In the genomic region with DNA sequence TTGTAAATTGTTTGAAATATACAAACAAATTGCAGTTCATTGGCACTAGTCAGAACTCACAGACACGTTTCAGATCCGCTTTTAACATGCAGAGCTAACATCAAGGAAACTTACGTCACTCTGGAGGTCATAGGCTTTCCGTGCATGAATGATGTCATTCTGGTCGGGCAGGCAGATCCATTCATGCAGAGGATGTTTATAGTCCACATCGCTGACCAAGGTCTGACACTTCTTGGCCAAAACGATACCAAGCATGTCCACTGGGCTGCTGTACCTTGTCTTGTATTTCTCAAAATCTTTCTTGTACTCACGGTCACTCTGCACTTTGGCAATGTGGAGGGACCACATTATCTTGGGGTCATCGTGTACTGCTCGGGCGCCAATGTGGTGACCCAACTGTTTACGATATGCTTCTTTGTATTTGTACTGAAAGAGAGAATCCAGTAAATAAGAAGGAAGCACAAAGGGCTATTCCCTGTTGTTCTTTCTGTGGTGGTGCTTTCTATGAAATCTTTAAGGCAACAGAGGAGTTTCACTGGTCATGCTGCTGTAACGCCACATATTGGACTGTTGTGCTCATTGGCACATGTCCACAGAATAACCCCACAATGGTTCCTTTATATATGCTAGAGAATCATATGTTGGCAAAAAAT, we compare ENCODE assay signal across 1 cellular context.
TF ChIP-seq lines count a peak whose summit lies in the region.

No MANE protein-coding gene starts in this region.

TF ChIP-seq in endothelial cell of umbilical vein, 7 proteins besides CTCF, POLR2A, EP300 and RAD21 (continued from another document):
- TF ChIP-seq FOS (IDR thresholded peaks at IDR 0.05; ENCODE audit: borderline replicate concordance, insufficient read depth, low read length) (peak; percentile 80), MYC (IDR thresholded peaks at IDR 0.05; ENCODE audit: low read depth, low read length) (no peak), EZH2 (IDR thresholded peaks at IDR 0.05; ENCODE audit: borderline replicate concordance, low read depth, low read length, severe bottlenecking) (no peak)
TF ChIP-seq in endothelial cell of umbilical vein: peak in this region for 5.
